22 cellular contexts compared by ENCODE assay signal in the genomic region with DNA sequence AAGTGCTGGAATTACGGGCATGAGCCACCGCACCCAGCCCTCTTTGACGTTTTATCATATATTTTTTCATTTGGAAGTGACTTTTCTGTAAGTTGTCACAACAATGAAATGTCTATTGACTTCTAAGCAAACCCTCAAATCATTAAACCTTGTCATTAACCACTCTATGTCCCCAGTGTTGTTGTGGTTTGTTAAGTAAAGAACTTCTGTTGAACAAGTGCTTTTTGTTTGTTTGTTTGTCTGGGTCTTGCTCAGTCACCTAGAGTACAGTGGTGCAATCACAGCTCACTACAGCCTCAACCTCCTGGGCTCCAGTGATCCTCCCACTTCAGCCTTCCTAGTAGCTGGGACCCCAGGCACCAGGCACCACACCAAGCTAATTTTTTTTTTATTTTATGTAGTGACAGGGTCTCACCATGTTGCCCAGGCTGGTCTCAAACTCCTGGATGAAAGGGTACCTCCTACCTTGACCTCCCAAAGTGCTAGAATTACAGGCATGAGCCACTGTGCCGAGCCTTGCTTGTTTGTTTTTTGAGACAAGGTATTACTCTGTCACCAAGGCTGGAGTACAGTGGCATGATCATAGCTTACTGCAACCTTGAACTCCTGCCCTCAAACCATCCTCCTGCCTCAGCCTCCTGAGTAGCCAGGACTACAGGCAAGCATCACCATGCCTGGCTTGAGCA. TPM values are rescaled to one million over a fixed set of nuclear protein-coding genes. Genes with fewer than 3 reads are reported as not detected.
DNase-seq lines count a peak whose midpoint lies in the region; ATAC-seq, FAIRE-seq and TF ChIP-seq lines count a peak whose summit lies in the region.
"Had no signal": no experiment of that assay in that cellular context is flagged by ENCODE, and none has a peak within 500 bp of the region (broad histone marks: within the 10 kb centered on the region; RNA-seq: fewer than 3 reads in every experiment).

No MANE protein-coding gene starts in this region.

- no peaks in the 10 kb centered on the region for H3K36me3 ChIP-seq in HCT116 (ENCODE audit: control insufficient read depth in 1 of 2, insufficient read depth in 2 of 2, low read length in 2 of 2)
- no peaks in the 10 kb centered on the region for H3K36me3 ChIP-seq in heart right ventricle
- H3K36me3 ChIP-seq: MG63 had no signal

- RAD21 ChIA-PET in HCT116 (lab: Charles Lee; ENCODE audit: low non-redundant PET in 1 of 2, low total read pairs in 2 of 2, uncharacterized antibody in 2 of 2, unreplicated experiment in 2 of 2) = no interaction called here

- H3K4me3 Mint-ChIP-seq in neural crest cell = no peak overlapping the region

- H3K27me3 ChIP-seq in HCT116 (ENCODE audit: insufficient read depth, low read length) (no peaks in the 10 kb centered on the region), heart right ventricle (no peaks in the 10 kb centered on the region)
- H3K27me3 ChIP-seq: MG63 had no signal

- peak in 1 of 2 experiments; percentile 84 for DNase-seq in A549 (ENCODE audit: low read depth in 1 of 2, low spot score in 1 of 2)
- DNase-seq in HCT116 (ENCODE audit: low read depth, low spot score) = no peak
- DNase-seq in left lobe of liver (ENCODE audit: low spot score) = no peak
- no peak for DNase-seq in neural crest cell (ENCODE audit: low read depth, low spot score)
- DNase-seq in SHP77 treated with DMSO at 0.1 percent for 48 hours (lab: John Stamatoyannopoulos, UW) = no peak
- no peak for DNase-seq in activated gamma-delta T cell treated with Interleukin-2 at 50 U/mL for 16 hours
- no peak for DNase-seq in heart right ventricle
- no peak for DNase-seq in SIG-M5 treated with dmso at 0.1 percent for 504 hours (lab: John Stamatoyannopoulos, UW; ENCODE audit: unreplicated experiment)
- DNase-seq: 8988T, DMS79 treated with DMSO at 0.1 percent for 48 hours, IMR-90, KG1, MG63, NCI-H1105 treated with DMSO at 0.1 percent for 48 hours, NCI-H146, NCI-H2029, NCI-H446 treated with DMSO at 0.1 percent for 48 hours, NCI-H526, Right ventricle myocardium superior, RPMI8226 had no signal

- peak; percentile 31 to 70; a peak in 3 of 6 replicates for ATAC-seq in A549
- ATAC-seq in HCT116 = peak; percentile 35
- peak; percentile 39 for ATAC-seq in left lobe of liver
- ATAC-seq in heart right ventricle = no peak

- no peak overlapping the region for H3K4me3 ChIP-seq in A549
- no peak overlapping the region for H3K4me3 ChIP-seq in HCT116 (replicated peaks in 1 of 2; ENCODE audit: low read depth in 1 of 2, low read length in 2 of 2)
- no peak overlapping the region for H3K4me3 ChIP-seq in heart right ventricle
- H3K4me3 ChIP-seq: MG63 had no signal

- H3K9ac ChIP-seq in HCT116 (ENCODE audit: low read length) = no peak overlapping the region

- no peaks in the 10 kb centered on the region for H3K9me3 Mint-ChIP-seq in neural crest cell

- no peak for TF ChIP-seq CTCF in A549 (IDR thresholded peaks at IDR 0.05)
- TF ChIP-seq CTCF in HCT116 (IDR thresholded peaks at IDR 0.05 in 2 of 3, conservative IDR thresholded peaks at IDR 0.05 in 1 of 3; ENCODE audit: borderline replicate concordance in 1 of 3, insufficient read depth in 1 of 3, low read depth in 2 of 3, low read length in 2 of 3) = no peak
- TF ChIP-seq CTCF in neural crest cell (conservative IDR thresholded peaks at IDR 0.05) = no peak
- TF ChIP-seq CTCF in heart right ventricle (IDR thresholded peaks at IDR 0.05) = no peak

- intact Hi-C loops in HCT116 (cut with micrococcal nuclease) = no loop called here
- intact Hi-C loops in heart right ventricle (cut with DNase I) = no loop called here

- FAIRE-seq in A549 (lab: Jason Lieb, UNC) = no peak
- FAIRE-seq: GM19239, H54 had no signal

- H4K20me1 ChIP-seq in HCT116 (ENCODE audit: insufficient read depth) = no peaks in the 10 kb centered on the region

- no peaks in the 10 kb centered on the region for H3K79me2 ChIP-seq in HCT116 (ENCODE audit: insufficient read depth, low read length)

- no TSS peak for BruUV-seq in HCT116 (replicated peaks; lab: Mats Ljungman, UMichigan)

- no peaks in the 10 kb centered on the region for H3K36me3 Mint-ChIP-seq in neural crest cell (ENCODE audit: low read depth)

- POLR2A ChIA-PET in A549 (lab: Yijun Ruan, JAX) (no interaction called here), HCT116 (lab: Charles Lee) (no interaction called here)

- no peaks in the 10 kb centered on the region for H3K27me3 Mint-ChIP-seq in neural crest cell (ENCODE audit: low read depth)

- peak overlapping the region; percentile 81 for H3K27ac Mint-ChIP-seq in neural crest cell (ENCODE audit: unreplicated experiment)

- TF ChIP-seq POLR2A in A549 (IDR thresholded peaks at IDR 0.05; ENCODE audit: low read length) (no peak), HCT116 (IDR thresholded peaks at IDR 0.05; ENCODE audit: borderline replicate concordance, extremely low read depth, insufficient read depth, insufficient read length) (no peak)

- 8% methylated on average over 4 of the region's 4 CpGs for WGBS in A549 (ENCODE audit: missing lambda C conversion rate)
- 79 to 87% methylated on average over 4 of the region's 4 CpGs for WGBS in heart right ventricle, 2 donors

- TF ChIP-seq EP300 in A549 (IDR thresholded peaks at IDR 0.05) = peak; percentile 26 to 31; a peak in 2 of 5 replicates

- H3K4me1 ChIP-seq in A549 (peaks cover 79% of the 10 kb centered on the region), HCT116 (ENCODE audit: control insufficient read depth in 1 of 2, insufficient read depth in 2 of 2, low read length in 2 of 2) (peaks cover 19 to 65% of the 10 kb centered on the region in 2 experiments), heart right ventricle (peaks cover 0 to 8% (median 3%) of the 10 kb centered on the region in 9 donors)

- H3K4me2 ChIP-seq in A549 = peak overlapping the region; percentile 59
- H3K4me2 ChIP-seq in HCT116 (ENCODE audit: low read length) = peak overlapping the region; percentile 34

- H3K9me3 ChIP-seq in A549 (no peaks in the 10 kb centered on the region), HCT116 (ENCODE audit: control insufficient read depth in 1 of 2, insufficient read depth in 1 of 2, low read depth in 1 of 2, low read length in 2 of 2) (no peaks in the 10 kb centered on the region), heart right ventricle (no peaks in the 10 kb centered on the region)
- H3K9me3 ChIP-seq: MG63 had no signal

- H2AFZ ChIP-seq in HCT116 (ENCODE audit: low read depth, low read length, poor library complexity, severe bottlenecking) = peak overlapping the region; percentile 29

- H3K27ac ChIP-seq in A549 (peak overlapping the region; percentile 81 to 89), HCT116 (ENCODE audit: low read depth, low read length) (peak overlapping the region; percentile 73; the same call in 1 of the 2 replicates), heart right ventricle (no peak overlapping the region)

- no peak for TF ChIP-seq RAD21 in A549 (conservative IDR thresholded peaks at IDR 0.05 in 1 of 2, IDR thresholded peaks at IDR 0.05 in 1 of 2)
- no peak for TF ChIP-seq RAD21 in HCT116 (IDR thresholded peaks at IDR 0.05; ENCODE audit: low read depth)

- peaks cover 7% of the 10 kb centered on the region for H3K4me1 Mint-ChIP-seq in neural crest cell

- CTCF ChIA-PET in A549 (lab: Yijun Ruan, JAX) = interaction anchor here (1.0 to 1.7 kb wide), 2 partner anchors 39 to 73 kb away, joined by 3 to 6 read pairs; no protein-coding TSS in a partner anchor
- CTCF ChIA-PET in HCT116 (lab: Charles Lee) = no interaction called here

- no peaks in the 10 kb centered on the region for H3K9me2 ChIP-seq in HCT116 (ENCODE audit: insufficient read depth)

TF ChIP-seq in A549, 52 proteins besides CTCF, POLR2A, EP300 and RAD21:
- TF ChIP-seq CBX8 (IDR thresholded peaks at IDR 0.05) (no peak), ZFP36 (IDR thresholded peaks at IDR 0.05; ENCODE audit: borderline replicate concordance, partially characterized antibody) (peak; percentile 27), FOSL2 (IDR thresholded peaks at IDR 0.05) (no peak), FOSL2 (CRISPR knock-in tag; IDR thresholded peaks at IDR 0.05) (peak; percentile 53), KDM5A (IDR thresholded peaks at IDR 0.05) (no peak), CEBPB (IDR thresholded peaks at IDR 0.05) (peak; percentile 33 to 80; a peak in 3 of 4 replicates), GATA3 (IDR thresholded peaks at IDR 0.05; ENCODE audit: borderline replicate concordance) (peak; percentile 40; the same call in 1 of the 2 replicates)

TF ChIP-seq in HCT116, 20 proteins besides CTCF, POLR2A, EP300 and RAD21:
- no peak for TF ChIP-seq CBX3 (IDR thresholded peaks at IDR 0.05; ENCODE audit: low read depth)
- TF ChIP-seq ELF1 (IDR thresholded peaks at IDR 0.05; ENCODE audit: borderline replicate concordance, low read depth) = no peak
- no peak for TF ChIP-seq SP1 (IDR thresholded peaks at IDR 0.05; ENCODE audit: low read depth)
- TF ChIP-seq CEBPB (IDR thresholded peaks at IDR 0.05; ENCODE audit: low read depth) = no peak
- no peak for TF ChIP-seq EZH2 (IDR thresholded peaks at IDR 0.05)
- TF ChIP-seq, protein P1, sequence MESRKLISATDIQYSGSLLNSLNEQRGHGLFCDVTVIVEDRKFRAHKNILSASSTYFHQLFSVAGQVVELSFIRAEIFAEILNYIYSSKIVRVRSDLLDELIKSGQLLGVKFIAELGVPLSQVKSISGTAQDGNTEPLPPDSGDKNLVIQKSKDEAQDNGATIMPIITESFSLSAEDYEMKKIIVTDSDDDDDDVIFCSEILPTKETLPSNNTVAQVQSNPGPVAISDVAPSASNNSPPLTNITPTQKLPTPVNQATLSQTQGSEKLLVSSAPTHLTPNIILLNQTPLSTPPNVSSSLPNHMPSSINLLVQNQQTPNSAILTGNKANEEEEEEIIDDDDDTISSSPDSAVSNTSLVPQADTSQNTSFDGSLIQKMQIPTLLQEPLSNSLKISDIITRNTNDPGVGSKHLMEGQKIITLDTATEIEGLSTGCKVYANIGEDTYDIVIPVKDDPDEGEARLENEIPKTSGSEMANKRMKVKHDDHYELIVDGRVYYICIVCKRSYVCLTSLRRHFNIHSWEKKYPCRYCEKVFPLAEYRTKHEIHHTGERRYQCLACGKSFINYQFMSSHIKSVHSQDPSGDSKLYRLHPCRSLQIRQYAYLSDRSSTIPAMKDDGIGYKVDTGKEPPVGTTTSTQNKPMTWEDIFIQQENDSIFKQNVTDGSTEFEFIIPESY (IDR thresholded peaks at IDR 0.05; ENCODE audit: extremely low read depth, insufficient replicate concordance, low read length) = no peak
TF ChIP-seq in HCT116: peak in this region for 0.

RNA-seq across cellular contexts. Expression of a gene that starts 57.6 kb away (rescaled TPM):
- polyA plus RNA-seq in A549 (2011; rRNA removed) = 220 and 333 TPM in 2 replicates
- polyA plus RNA-seq in A549 (2012; cell fraction: cytosol; rRNA removed) = 29.5 and 36.6 TPM in 2 replicates
- 3.5 and 15.9 TPM in 2 replicates for polyA plus RNA-seq in A549 (2012; cell fraction: nucleus; rRNA removed)
- polyA plus RNA-seq in A549 (2017; fragmentation: RNase III; extraction: RNeasy Plus Mini Kit Qiagen cat#74134 plus additional on column Dnase treatment) = 152 to 179 TPM (median 166 TPM) in 3 replicates
- polyA minus RNA-seq in A549 (2011; rRNA and poly(A)+ RNA removed) = 95.2 and 105 TPM in 2 replicates
- 123 TPM for total RNA-seq in HCT116 (2021; ENCODE audit: unreplicated experiment)
- 47.5 and 61.8 TPM in 2 replicates for polyA plus RNA-seq in HCT116 (2012)
- total RNA-seq in left lobe of liver = 118 TPM
- 78.1 and 79.9 TPM in 2 replicates for total RNA-seq in neural crest cell
- 10 to 100 TPM; 30.0 to 69.9 (median 51.3) TPM for total RNA-seq in heart right ventricle
- 10 to 100 TPM in 1 of 2 donors, 1 to 10 TPM in 1; 2.6 to 13.6 TPM for polyA plus RNA-seq in heart right ventricle

Comparison
In these comparisons a context has a peak if more than half of its experiments do, and no peak if none do; other contexts are left out.
1. ATAC-seq: peak in A549 (2 of 2), HCT116 (single experiment) and left lobe of liver (single experiment); none in heart right ventricle (0 of 8).
2. H3K27ac ChIP-seq: peak in A549 (2 of 2) and HCT116 (single experiment); none in heart right ventricle (0 of 10).